In genomic region chr12:114683709-114684097, GRCh38 we compare ENCODE assay signal across 9 cellular contexts. TPM values are rescaled to one million over a fixed set of nuclear protein-coding genes. Genes with fewer than 3 reads are reported as not detected.
A peak's percentile ranks its signal among the peaks of the same experiment; 100 is the strongest.
DNase-seq lines count a peak whose midpoint lies in the region; ATAC-seq and TF ChIP-seq lines count a peak whose summit lies in the region.
"Had no signal": no experiment of that assay in that cellular context is flagged by ENCODE, and none has a peak within 500 bp of the region (broad histone marks: within the 10 kb centered on the region; RNA-seq: fewer than 3 reads in every experiment).

No MANE protein-coding gene starts in this region.

- H3K9me3 Mint-ChIP-seq in activated T-cell treated with anti-CD3 and anti-CD28 coated beads, Interleukin-2, amount 50 U/mL, for 24 hours: peaks cover 3% of the 10 kb centered on the region
- H3K9me3 Mint-ChIP-seq in type B pancreatic cell: no peaks in the 10 kb centered on the region

- H3K27ac ChIP-seq in cingulate gyrus (ENCODE audit: low read depth, low read length) (peak overlapping the region; percentile 54), lung (ENCODE audit: low read depth in 1 of 2, low read length in 1 of 2) (peak overlapping the region; percentile 86 to 96)

- peaks cover 0 to 3% of the 10 kb centered on the region in 2 donors for H3K4me1 ChIP-seq in lung (ENCODE audit: control insufficient read depth in 2 of 2, insufficient read depth in 2 of 2, low read length in 2 of 2)

- H3K9me3 ChIP-seq in lung (ENCODE audit: control insufficient read depth in 2 of 2, insufficient read depth in 1 of 2, low read length in 1 of 2): no peaks in the 10 kb centered on the region

- H3K4me1 Mint-ChIP-seq in activated T-cell treated with anti-CD3 and anti-CD28 coated beads, Interleukin-2, amount 50 U/mL, for 24 hours (ENCODE audit: low read depth): peaks cover 38% of the 10 kb centered on the region
- H3K4me1 Mint-ChIP-seq in type B pancreatic cell (ENCODE audit: unreplicated experiment): peaks cover 41% of the 10 kb centered on the region

- no peak for ATAC-seq in lung (ENCODE audit: insufficient read depth, low FRiP score)

- H3K36me3 Mint-ChIP-seq in activated T-cell treated with anti-CD3 and anti-CD28 coated beads, Interleukin-2, amount 50 U/mL, for 24 hours (ENCODE audit: low read depth): no peaks in the 10 kb centered on the region
- H3K36me3 Mint-ChIP-seq in type B pancreatic cell: peaks cover 28% of the 10 kb centered on the region

- H3K4me3 Mint-ChIP-seq in activated T-cell treated with anti-CD3 and anti-CD28 coated beads, Interleukin-2, amount 50 U/mL, for 24 hours: peak overlapping the region; percentile 71
- H3K4me3 Mint-ChIP-seq in type B pancreatic cell: peak overlapping the region; percentile 98

- peak overlapping the region; percentile 79 for H3K4me3 ChIP-seq in lung

- peaks cover 96% of the 10 kb centered on the region for H3K27me3 Mint-ChIP-seq in activated T-cell treated with anti-CD3 and anti-CD28 coated beads, Interleukin-2, amount 50 U/mL, for 24 hours
- peaks cover 60% of the 10 kb centered on the region for H3K27me3 Mint-ChIP-seq in type B pancreatic cell

- H3K36me3 ChIP-seq in lung (ENCODE audit: control insufficient read depth in 2 of 2, insufficient read depth in 2 of 2, low read length in 2 of 2): no peaks in the 10 kb centered on the region

- TF ChIP-seq CTCF in lung (IDR thresholded peaks at IDR 0.05; ENCODE audit: control extremely low read depth, extremely low read depth) (no peak), type B pancreatic cell (conservative IDR thresholded peaks at IDR 0.05) (no peak)

- H3K27ac Mint-ChIP-seq in activated T-cell treated with anti-CD3 and anti-CD28 coated beads, Interleukin-2, amount 50 U/mL, for 24 hours: peak overlapping the region; percentile 29
- peak overlapping the region; percentile 98 for H3K27ac Mint-ChIP-seq in type B pancreatic cell

- 3% methylated on average over 19 of the region's 19 CpGs for WGBS in lung, 2 donors

- no peaks in the 10 kb centered on the region for H3K27me3 ChIP-seq in lung (ENCODE audit: control insufficient read depth, insufficient read depth)

- no peak for DNase-seq in activated T-cell treated with anti-CD3 and anti-CD28 coated beads, Interleukin-2, amount 50 U/mL, for 24 hours
- DNase-seq in activated T-cell treated with anti-CD3 and anti-CD28 coated beads, Interleukin-2, amount 50 U/mL, for 48 hours: no peak
- DNase-seq in lung (ENCODE audit: low spot score): no peak
- DNase-seq in type B pancreatic cell (ENCODE audit: extremely low spot score, unreplicated experiment): no peak
- DNase-seq in hypothalamus (lab: John Stamatoyannopoulos, UW): no peak
- DNase-seq in kidney tubule cell (ENCODE audit: low spot score): no peak
- no peak for DNase-seq in SW 1271 (lab: John Stamatoyannopoulos, UW)
- DNase-seq: DND-41 had no signal

RNA-seq across cellular contexts. Expression of gene TBX3, which starts 0.3 kb away (rescaled TPM):
- 100 to 1,000 TPM in 1 of 2 donors, 10 to 100 TPM in 1; 48.4 to 126 TPM for total RNA-seq in lung
- polyA plus RNA-seq in lung: 10 to 100 TPM; 19.3 to 30.8 TPM
- 102 and 130 TPM in 2 replicates for total RNA-seq in type B pancreatic cell (ENCODE audit: low replicate concordance)
